In the genomic region with DNA sequence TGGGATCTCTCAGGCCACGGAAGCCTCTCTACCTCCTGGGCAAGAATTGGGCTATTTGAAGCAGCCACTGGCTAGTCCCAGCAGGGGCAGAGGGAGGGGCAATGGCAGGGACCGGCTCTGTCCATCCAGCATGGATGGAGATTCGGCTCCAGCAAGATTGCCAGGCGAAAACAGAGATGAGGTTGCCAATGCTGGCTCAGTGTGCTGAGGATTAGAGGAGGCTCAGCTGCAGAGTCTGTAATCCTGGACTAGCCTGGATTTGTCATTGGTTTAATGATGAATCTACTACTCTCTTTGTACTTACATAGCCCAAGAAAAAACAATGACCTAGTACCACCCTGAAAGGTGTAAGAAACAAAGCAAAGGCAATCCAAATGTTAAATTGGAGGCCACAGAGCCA, we compare ENCODE assay signal across 21 cellular contexts.
A peak's percentile ranks its signal among the peaks of the same experiment; 100 is the strongest.
DNase-seq lines count a peak whose midpoint lies in the region; ATAC-seq, FAIRE-seq and TF ChIP-seq lines count a peak whose summit lies in the region.
"Had no signal": no experiment of that assay in that cellular context is flagged by ENCODE, and none has a peak within 500 bp of the region (broad histone marks: within the 10 kb centered on the region; RNA-seq: fewer than 3 reads in every experiment).

No MANE protein-coding gene starts in this region.

- peak overlapping the region; percentile 65 for H3K4me2 ChIP-seq in SK-N-SH

- H3K36me3 ChIP-seq in SK-N-SH (replicated peaks in 1 of 2; ENCODE audit: control insufficient read depth in 1 of 2, insufficient read depth in 2 of 2, low read length in 1 of 2) (no peaks in the 10 kb centered on the region), stomach (no peaks in the 10 kb centered on the region)
- H3K36me3 ChIP-seq: thyroid gland had no signal

- peak overlapping the region in 1 of 2 experiments; percentile 64; a peak in 3 of 4 replicates for H3K27ac ChIP-seq in SK-N-SH (ENCODE audit: low read depth in 2 of 2, low read length in 1 of 2)
- peak overlapping the region in 4 of 5 donors; percentile 28 to 58 (median 39) for H3K27ac ChIP-seq in stomach
- H3K27ac ChIP-seq: 22Rv1 had no signal

- H3K9ac ChIP-seq in SK-N-SH, result no peak overlapping the region

- H3K27me3 ChIP-seq in SK-N-SH (ENCODE audit: insufficient read depth) (no peaks in the 10 kb centered on the region), stomach (peaks cover 0 to 4% (median 0%) of the 10 kb centered on the region in 3 donors)
- H3K27me3 ChIP-seq: thyroid gland had no signal

- 98% methylated on average over 3 of the region's 4 CpGs for WGBS in SK-N-SH (ENCODE audit: low lambda C conversion rate)
- 77 to 90% (median 80%) methylated on average over 4 of the region's 4 CpGs for WGBS in stomach, 5 donors

- no peak for TF ChIP-seq POLR2A in stomach (IDR thresholded peaks at IDR 0.05)

- POLR2A ChIA-PET in SK-N-SH (lab: Yijun Ruan, JAX), result no interaction called here

- no peaks in the 10 kb centered on the region for H3K79me2 ChIP-seq in SK-N-SH (ENCODE audit: insufficient read depth)

- no peak for ATAC-seq in SK-N-SH treated with all-trans-retinoic acid at 6 μM for 48 hours
- ATAC-seq: activated CD8-positive, alpha-beta memory T cell treated with anti-CD3 and anti-CD28 coated beads, Interleukin-2, amount 10 ng/mL, durations not matched to agents 7 days and 5 days; K562; stimulated activated naive B cell treated with anti-CD40 and anti-IgM and Interleukin-4, amounts not matched to agents 10 μg/mL and 1 μg/mL and 100 μg/mL, for 72 hours had no signal

- TF ChIP-seq CTCF in SK-N-SH (IDR thresholded peaks at IDR 0.05) (no peak), stomach (IDR thresholded peaks at IDR 0.05) (no peak)

- no peaks in the 10 kb centered on the region for H3K9me2 ChIP-seq in SK-N-SH

- H3K4me3 ChIP-seq in SK-N-SH (ENCODE audit: low read depth in 2 of 2, low read length in 1 of 2) (no peak overlapping the region), stomach (no peak overlapping the region)
- H3K4me3 ChIP-seq: K562, thyroid gland had no signal

- H4K20me1 ChIP-seq in SK-N-SH (ENCODE audit: insufficient read depth), result no peaks in the 10 kb centered on the region

- peak overlapping the region; percentile 99; the same call in 1 of the 2 replicates for H2AFZ ChIP-seq in SK-N-SH (ENCODE audit: low read depth)

- intact Hi-C loops in stomach (cut with DNase I; ENCODE audit: low total_unique reads), result no loop called here

- no peak for DNase-seq in SK-N-SH
- DNase-seq in astrocyte of the hippocampus (ENCODE audit: low read depth, low spot score), result peak; percentile 40
- DNase-seq in midbrain (lab: John Stamatoyannopoulos, UW), result peak; percentile 2
- DNase-seq in stomach, result no peak
- DNase-seq in frontal cortex (ENCODE audit: low spot score in 2 of 2), result no peak
- DNase-seq in DMS79 treated with DMSO at 0.1 percent for 48 hours (lab: John Stamatoyannopoulos, UW), result no peak
- DNase-seq in stimulated activated CD4-positive, alpha-beta T cell treated with anti-CD3 and anti-CD28 coated beads, Interleukin-4, amount 100 ng/mL, for 1 hour, result no peak
- DNase-seq: activated CD4-positive, alpha-beta T cell treated with anti-CD3 and anti-CD28 coated beads for 48 hours; activated CD8-positive, alpha-beta memory T cell treated with anti-CD3 and anti-CD28 coated beads, Interleukin-2, amount 10 ng/mL, durations not matched to agents 7 days and 5 days; anterior cingulate cortex; CD4-positive, alpha-beta memory T cell; DMS53; erythroblast; NCI-H1436 treated with DMSO at 0.1 percent for 48 hours; NCI-H524 treated with DMSO at 0.1 percent for 48 hours; stimulated activated naive B cell treated with anti-CD40 and anti-IgM and Interleukin-4, amounts not matched to agents 10 μg/mL and 1 μg/mL and 100 μg/mL, for 72 hours; thyroid gland had no signal

- no peaks in the 10 kb centered on the region for H3F3A ChIP-seq in SK-N-SH (replicated peaks; ENCODE audit: insufficient read depth)

- peaks cover 8 to 29% of the 10 kb centered on the region in 2 experiments; a peak in 2 of 4 replicates for H3K4me1 ChIP-seq in SK-N-SH (ENCODE audit: control insufficient read depth in 1 of 2, insufficient read depth in 2 of 2, low read depth in 1 of 2, low read length in 1 of 2)
- H3K4me1 ChIP-seq in stomach, result no peaks in the 10 kb centered on the region
- H3K4me1 ChIP-seq: thyroid gland had no signal

- no peak for FAIRE-seq in frontal cortex (lab: Jason Lieb, UNC)
- FAIRE-seq: K562, small intestine had no signal

- H3K9me3 ChIP-seq in SK-N-SH, result no peaks in the 10 kb centered on the region
- H3K9me3 ChIP-seq in stomach, result no peaks in the 10 kb centered on the region
- H3K9me3 ChIP-seq: thyroid gland had no signal

- CTCF ChIA-PET in SK-N-SH (lab: Yijun Ruan, JAX), result interaction anchor here (0.7 to 1.2 kb wide), 2 partner anchors 11 to 13 kb away, joined by 3 to 4 read pairs; no protein-coding TSS in a partner anchor

- TF ChIP-seq RAD21 in SK-N-SH (IDR thresholded peaks at IDR 0.05; ENCODE audit: low read length), result no peak

- no peak for TF ChIP-seq EP300 in SK-N-SH (IDR thresholded peaks at IDR 0.05; ENCODE audit: borderline replicate concordance in 1 of 2, low read depth in 1 of 2, low read length in 1 of 2)
- no peak for TF ChIP-seq EP300 in stomach (IDR thresholded peaks at IDR 0.05)

TF ChIP-seq in SK-N-SH, 30 proteins besides CTCF, POLR2A, EP300 and RAD21 (continues in another document):
- no peak for TF ChIP-seq EZH2phosphoT487 (IDR thresholded peaks at IDR 0.05; ENCODE audit: borderline replicate concordance, low read depth)
- TF ChIP-seq SMC3 (IDR thresholded peaks at IDR 0.05; ENCODE audit: low read depth, low read length), result no peak
- no peak for TF ChIP-seq TAF1 (IDR thresholded peaks at IDR 0.05; ENCODE audit: borderline replicate concordance, low read depth, low read length)
- TF ChIP-seq, protein P1, sequence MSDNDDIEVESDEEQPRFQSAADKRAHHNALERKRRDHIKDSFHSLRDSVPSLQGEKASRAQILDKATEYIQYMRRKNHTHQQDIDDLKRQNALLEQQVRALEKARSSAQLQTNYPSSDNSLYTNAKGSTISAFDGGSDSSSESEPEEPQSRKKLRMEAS (IDR thresholded peaks at IDR 0.05; ENCODE audit: low read depth), result no peak
- no peak for TF ChIP-seq RXRA (IDR thresholded peaks at IDR 0.05; ENCODE audit: borderline replicate concordance, low read depth)
- TF ChIP-seq MEF2A (IDR thresholded peaks at IDR 0.05; ENCODE audit: borderline replicate concordance, low read depth), result no peak
- TF ChIP-seq ELF1 (IDR thresholded peaks at IDR 0.05), result no peak
- TF ChIP-seq, protein P2, sequence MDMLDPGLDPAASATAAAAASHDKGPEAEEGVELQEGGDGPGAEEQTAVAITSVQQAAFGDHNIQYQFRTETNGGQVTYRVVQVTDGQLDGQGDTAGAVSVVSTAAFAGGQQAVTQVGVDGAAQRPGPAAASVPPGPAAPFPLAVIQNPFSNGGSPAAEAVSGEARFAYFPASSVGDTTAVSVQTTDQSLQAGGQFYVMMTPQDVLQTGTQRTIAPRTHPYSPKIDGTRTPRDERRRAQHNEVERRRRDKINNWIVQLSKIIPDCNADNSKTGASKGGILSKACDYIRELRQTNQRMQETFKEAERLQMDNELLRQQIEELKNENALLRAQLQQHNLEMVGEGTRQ (IDR thresholded peaks at IDR 0.05; ENCODE audit: borderline replicate concordance, low read depth, low read length), result no peak
- TF ChIP-seq NFIC (IDR thresholded peaks at IDR 0.05; ENCODE audit: borderline replicate concordance), result no peak

TF ChIP-seq in SK-N-SH treated with all-trans-retinoic acid at 6 μM for 48 hours, 23 proteins besides CTCF, POLR2A, EP300 and RAD21 (continues in another document):
- TF ChIP-seq PATZ1 (CRISPR knock-in tag; IDR thresholded peaks at IDR 0.05; ENCODE audit: borderline replicate concordance) (no peak), ZNF70 (CRISPR knock-in tag; IDR thresholded peaks at IDR 0.05) (no peak)
- TF ChIP-seq, protein P3, sequence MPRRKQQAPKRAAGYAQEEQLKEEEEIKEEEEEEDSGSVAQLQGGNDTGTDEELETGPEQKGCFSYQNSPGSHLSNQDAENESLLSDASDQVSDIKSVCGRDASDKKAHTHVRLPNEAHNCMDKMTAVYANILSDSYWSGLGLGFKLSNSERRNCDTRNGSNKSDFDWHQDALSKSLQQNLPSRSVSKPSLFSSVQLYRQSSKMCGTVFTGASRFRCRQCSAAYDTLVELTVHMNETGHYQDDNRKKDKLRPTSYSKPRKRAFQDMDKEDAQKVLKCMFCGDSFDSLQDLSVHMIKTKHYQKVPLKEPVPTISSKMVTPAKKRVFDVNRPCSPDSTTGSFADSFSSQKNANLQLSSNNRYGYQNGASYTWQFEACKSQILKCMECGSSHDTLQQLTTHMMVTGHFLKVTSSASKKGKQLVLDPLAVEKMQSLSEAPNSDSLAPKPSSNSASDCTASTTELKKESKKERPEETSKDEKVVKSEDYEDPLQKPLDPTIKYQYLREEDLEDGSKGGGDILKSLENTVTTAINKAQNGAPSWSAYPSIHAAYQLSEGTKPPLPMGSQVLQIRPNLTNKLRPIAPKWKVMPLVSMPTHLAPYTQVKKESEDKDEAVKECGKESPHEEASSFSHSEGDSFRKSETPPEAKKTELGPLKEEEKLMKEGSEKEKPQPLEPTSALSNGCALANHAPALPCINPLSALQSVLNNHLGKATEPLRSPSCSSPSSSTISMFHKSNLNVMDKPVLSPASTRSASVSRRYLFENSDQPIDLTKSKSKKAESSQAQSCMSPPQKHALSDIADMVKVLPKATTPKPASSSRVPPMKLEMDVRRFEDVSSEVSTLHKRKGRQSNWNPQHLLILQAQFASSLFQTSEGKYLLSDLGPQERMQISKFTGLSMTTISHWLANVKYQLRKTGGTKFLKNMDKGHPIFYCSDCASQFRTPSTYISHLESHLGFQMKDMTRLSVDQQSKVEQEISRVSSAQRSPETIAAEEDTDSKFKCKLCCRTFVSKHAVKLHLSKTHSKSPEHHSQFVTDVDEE (CRISPR knock-in tag; IDR thresholded peaks at IDR 0.05), result no peak

Comparison
In these comparisons a context has a peak if more than half of its experiments do, and no peak if none do; other contexts are left out.
1. DNase-seq: peak in astrocyte of the hippocampus (single experiment) and midbrain (single experiment); none in SK-N-SH (single experiment), stomach (single experiment), frontal cortex (0 of 2), DMS79 treated with DMSO at 0.1 percent for 48 hours (single experiment) and stimulated activated CD4-positive, alpha-beta T cell treated with anti-CD3 and anti-CD28 coated beads, Interleukin-4, amount 100 ng/mL, for 1 hour (single experiment).